10 cellular contexts compared by ENCODE assay signal in genomic region chr4:87121332-87122065, GRCh38.
DNase-seq lines count a peak whose midpoint lies in the region; ATAC-seq and TF ChIP-seq lines count a peak whose summit lies in the region.
"Had no signal": no experiment of that assay in that cellular context is flagged by ENCODE, and none has a peak within 500 bp of the region (broad histone marks: within the 10 kb centered on the region; RNA-seq: fewer than 3 reads in every experiment).

No MANE protein-coding gene starts in this region.

- no peaks in the 10 kb centered on the region for H3K9me3 Mint-ChIP-seq in activated CD4-positive, alpha-beta T cell treated with anti-CD3 and anti-CD28 coated beads, Interleukin-2, amount 10 ng/mL, durations not matched to agents 7 days and 5 days
- no peaks in the 10 kb centered on the region for H3K9me3 Mint-ChIP-seq in chondrocyte (ENCODE audit: low read depth)
- no peaks in the 10 kb centered on the region for H3K9me3 Mint-ChIP-seq in naive thymus-derived CD4-positive, alpha-beta T cell
- H3K9me3 Mint-ChIP-seq: stimulated activated naive CD8-positive, alpha-beta T cell treated with anti-CD3 and anti-CD28 coated beads, Interleukin-15, Interleukin-2, amounts not matched to agents 100 ng/mL and 50 ng/mL, for 24 hours had no signal

- H3K36me3 Mint-ChIP-seq in activated CD4-positive, alpha-beta T cell treated with anti-CD3 and anti-CD28 coated beads, Interleukin-2, amount 10 ng/mL, durations not matched to agents 7 days and 5 days (ENCODE audit: low read depth), result peaks cover 57% of the 10 kb centered on the region
- peaks cover 9% of the 10 kb centered on the region for H3K36me3 Mint-ChIP-seq in chondrocyte (ENCODE audit: low read depth)
- H3K36me3 Mint-ChIP-seq in naive thymus-derived CD4-positive, alpha-beta T cell, result peaks cover 5 to 59% (median 38%) of the 10 kb centered on the region in 5 donors

- H3K27ac ChIP-seq in thoracic aorta, result peak overlapping the region; percentile 64 to 87
- no peak overlapping the region for H3K27ac ChIP-seq in naive thymus-derived CD4-positive, alpha-beta T cell (ENCODE audit: low read depth, low read length)

- TF ChIP-seq CTCF in chondrocyte (IDR thresholded peaks at IDR 0.05) (no peak), thoracic aorta (IDR thresholded peaks at IDR 0.05) (no peak), GM13976 (IDR thresholded peaks at IDR 0.05; ENCODE audit: borderline replicate concordance, control extremely low read depth, extremely low read depth, insufficient read depth, missing control alignments) (no peak)

- in situ Hi-C loops in GM13976 (cut with MboI; ENCODE audit: low sequenced_read_pairs, unreplicated experiment), result no loop called here

- peaks cover 17 to 58% of the 10 kb centered on the region in 2 donors for H3K4me1 ChIP-seq in thoracic aorta (ENCODE audit: control insufficient read depth in 1 of 2, low read depth in 2 of 2)
- no peaks in the 10 kb centered on the region for H3K4me1 ChIP-seq in naive thymus-derived CD4-positive, alpha-beta T cell (ENCODE audit: control insufficient read depth in 2 of 2, insufficient read depth in 2 of 2, low read length in 2 of 2)

- no peaks in the 10 kb centered on the region for H3K9me3 ChIP-seq in thoracic aorta
- H3K9me3 ChIP-seq in naive thymus-derived CD4-positive, alpha-beta T cell (ENCODE audit: control insufficient read depth in 2 of 3, low read length in 3 of 3), result no peaks in the 10 kb centered on the region

- H3K27me3 Mint-ChIP-seq in activated CD4-positive, alpha-beta T cell treated with anti-CD3 and anti-CD28 coated beads, Interleukin-2, amount 10 ng/mL, durations not matched to agents 7 days and 5 days, result no peaks in the 10 kb centered on the region
- H3K27me3 Mint-ChIP-seq in chondrocyte (ENCODE audit: low read depth), result no peaks in the 10 kb centered on the region
- no peaks in the 10 kb centered on the region for H3K27me3 Mint-ChIP-seq in naive thymus-derived CD4-positive, alpha-beta T cell
- H3K27me3 Mint-ChIP-seq: stimulated activated naive CD8-positive, alpha-beta T cell treated with anti-CD3 and anti-CD28 coated beads, Interleukin-15, Interleukin-2, amounts not matched to agents 100 ng/mL and 50 ng/mL, for 24 hours had no signal

- intact Hi-C loops in naive thymus-derived CD4-positive, alpha-beta T cell (cut with micrococcal nuclease), result no loop called here

- H3K4me1 Mint-ChIP-seq in activated CD4-positive, alpha-beta T cell treated with anti-CD3 and anti-CD28 coated beads, Interleukin-2, amount 10 ng/mL, durations not matched to agents 7 days and 5 days, result peaks cover 13% of the 10 kb centered on the region
- peaks cover 78% of the 10 kb centered on the region for H3K4me1 Mint-ChIP-seq in chondrocyte (ENCODE audit: low read depth)
- peaks cover 5 to 39% (median 19%) of the 10 kb centered on the region in 7 donors for H3K4me1 Mint-ChIP-seq in naive thymus-derived CD4-positive, alpha-beta T cell

- peak; percentile 84 for ATAC-seq in left lobe of liver
- no peak for ATAC-seq in thoracic aorta (ENCODE audit: insufficient number of reproducible peaks, low FRiP score, low read depth)
- no peak for ATAC-seq in naive thymus-derived CD4-positive, alpha-beta T cell

- peak overlapping the region; percentile 62 for H3K4me3 ChIP-seq in thoracic aorta
- no peak overlapping the region for H3K4me3 ChIP-seq in naive thymus-derived CD4-positive, alpha-beta T cell (ENCODE audit: low read length)

- POLR2A ChIA-PET in activated CD4-positive, alpha-beta T cell treated with anti-CD3 and anti-CD28 coated beads, Interleukin-2, amount 10 ng/mL, durations not matched to agents 7 days and 5 days (lab: Charles Lee), result no interaction called here
- POLR2A ChIA-PET in naive thymus-derived CD4-positive, alpha-beta T cell (lab: Charles Lee), result no interaction called here

- peak overlapping the region; percentile 70 for H3K27ac Mint-ChIP-seq in activated CD4-positive, alpha-beta T cell treated with anti-CD3 and anti-CD28 coated beads, Interleukin-2, amount 10 ng/mL, durations not matched to agents 7 days and 5 days
- peak overlapping the region; percentile 86 for H3K27ac Mint-ChIP-seq in chondrocyte (ENCODE audit: unreplicated experiment)
- peak overlapping the region in 4 of 9 donors; percentile 9 to 63 (median 27) for H3K27ac Mint-ChIP-seq in naive thymus-derived CD4-positive, alpha-beta T cell
- H3K27ac Mint-ChIP-seq: stimulated activated naive CD8-positive, alpha-beta T cell treated with anti-CD3 and anti-CD28 coated beads, Interleukin-15, Interleukin-2, amounts not matched to agents 100 ng/mL and 50 ng/mL, for 24 hours had no signal

- no peaks in the 10 kb centered on the region for H3K27me3 ChIP-seq in thoracic aorta (replicated peaks; ENCODE audit: insufficient read depth)
- no peaks in the 10 kb centered on the region for H3K27me3 ChIP-seq in naive thymus-derived CD4-positive, alpha-beta T cell (ENCODE audit: control insufficient read depth in 2 of 2, insufficient read depth in 2 of 2, low read length in 2 of 2)

- CTCF ChIA-PET in activated CD4-positive, alpha-beta T cell treated with anti-CD3 and anti-CD28 coated beads, Interleukin-2, amount 10 ng/mL, durations not matched to agents 7 days and 5 days (lab: Charles Lee), result no interaction called here
- CTCF ChIA-PET in naive thymus-derived CD4-positive, alpha-beta T cell (lab: Charles Lee), result no interaction called here

- DNase-seq in activated CD4-positive, alpha-beta T cell treated with anti-CD3 and anti-CD28 coated beads, Interleukin-2, amount 10 ng/mL, durations not matched to agents 7 days and 5 days, result no peak
- DNase-seq in activated CD4-positive, alpha-beta T cell treated with anti-CD3 and anti-CD28 coated beads for 1 hour, result no peak
- no peak for DNase-seq in chondrocyte (ENCODE audit: low spot score)
- DNase-seq in left lobe of liver (ENCODE audit: low spot score), result peak; percentile 67
- DNase-seq in thoracic aorta (ENCODE audit: low spot score), result no peak
- no peak for DNase-seq in pons (ENCODE audit: low spot score)
- no peak for DNase-seq in GM13976 (ENCODE audit: low spot score)
- no peak for DNase-seq in naive thymus-derived CD4-positive, alpha-beta T cell
- DNase-seq: SHP77 treated with DMSO at 0.1 percent for 48 hours had no signal

- H3K4me3 Mint-ChIP-seq in activated CD4-positive, alpha-beta T cell treated with anti-CD3 and anti-CD28 coated beads, Interleukin-2, amount 10 ng/mL, durations not matched to agents 7 days and 5 days, result no peak overlapping the region
- H3K4me3 Mint-ChIP-seq in chondrocyte (ENCODE audit: unreplicated experiment), result no peak overlapping the region
- no peak overlapping the region for H3K4me3 Mint-ChIP-seq in naive thymus-derived CD4-positive, alpha-beta T cell
- H3K4me3 Mint-ChIP-seq: stimulated activated naive CD8-positive, alpha-beta T cell treated with anti-CD3 and anti-CD28 coated beads, Interleukin-15, Interleukin-2, amounts not matched to agents 100 ng/mL and 50 ng/mL, for 24 hours had no signal

- peaks cover 5% of the 10 kb centered on the region for H3K36me3 ChIP-seq in thoracic aorta
- peaks cover 0 to 55% (median 15%) of the 10 kb centered on the region in 3 experiments for H3K36me3 ChIP-seq in naive thymus-derived CD4-positive, alpha-beta T cell (ENCODE audit: control insufficient read depth in 2 of 3, insufficient read depth in 3 of 3, low read length in 3 of 3)
